1 cellular context compared by ENCODE assay signal in the genomic region with DNA sequence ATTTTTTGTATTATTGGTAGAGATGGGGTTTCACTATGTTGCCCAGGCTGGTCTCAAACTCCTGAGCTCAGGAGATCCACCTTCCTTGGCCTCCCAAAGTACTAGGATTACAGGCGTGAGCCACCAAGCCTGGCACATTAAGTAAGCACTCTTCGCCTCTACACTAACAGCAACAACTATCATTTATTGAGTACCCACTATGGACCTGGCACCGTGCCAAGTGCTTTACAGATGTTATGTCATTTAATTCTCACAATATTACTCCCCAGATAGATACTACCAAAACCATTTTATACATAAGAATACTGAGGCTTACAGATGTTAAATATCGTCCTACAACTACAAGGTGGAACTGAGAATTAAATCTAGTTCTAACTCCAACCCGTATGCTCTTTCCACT.
TF ChIP-seq lines count a peak whose summit lies in the region.

No MANE protein-coding gene starts in this region.

TF ChIP-seq in K562, 482 proteins besides CTCF, POLR2A, EP300 and RAD21 (continued from another document):
- TF ChIP-seq, protein P1, sequence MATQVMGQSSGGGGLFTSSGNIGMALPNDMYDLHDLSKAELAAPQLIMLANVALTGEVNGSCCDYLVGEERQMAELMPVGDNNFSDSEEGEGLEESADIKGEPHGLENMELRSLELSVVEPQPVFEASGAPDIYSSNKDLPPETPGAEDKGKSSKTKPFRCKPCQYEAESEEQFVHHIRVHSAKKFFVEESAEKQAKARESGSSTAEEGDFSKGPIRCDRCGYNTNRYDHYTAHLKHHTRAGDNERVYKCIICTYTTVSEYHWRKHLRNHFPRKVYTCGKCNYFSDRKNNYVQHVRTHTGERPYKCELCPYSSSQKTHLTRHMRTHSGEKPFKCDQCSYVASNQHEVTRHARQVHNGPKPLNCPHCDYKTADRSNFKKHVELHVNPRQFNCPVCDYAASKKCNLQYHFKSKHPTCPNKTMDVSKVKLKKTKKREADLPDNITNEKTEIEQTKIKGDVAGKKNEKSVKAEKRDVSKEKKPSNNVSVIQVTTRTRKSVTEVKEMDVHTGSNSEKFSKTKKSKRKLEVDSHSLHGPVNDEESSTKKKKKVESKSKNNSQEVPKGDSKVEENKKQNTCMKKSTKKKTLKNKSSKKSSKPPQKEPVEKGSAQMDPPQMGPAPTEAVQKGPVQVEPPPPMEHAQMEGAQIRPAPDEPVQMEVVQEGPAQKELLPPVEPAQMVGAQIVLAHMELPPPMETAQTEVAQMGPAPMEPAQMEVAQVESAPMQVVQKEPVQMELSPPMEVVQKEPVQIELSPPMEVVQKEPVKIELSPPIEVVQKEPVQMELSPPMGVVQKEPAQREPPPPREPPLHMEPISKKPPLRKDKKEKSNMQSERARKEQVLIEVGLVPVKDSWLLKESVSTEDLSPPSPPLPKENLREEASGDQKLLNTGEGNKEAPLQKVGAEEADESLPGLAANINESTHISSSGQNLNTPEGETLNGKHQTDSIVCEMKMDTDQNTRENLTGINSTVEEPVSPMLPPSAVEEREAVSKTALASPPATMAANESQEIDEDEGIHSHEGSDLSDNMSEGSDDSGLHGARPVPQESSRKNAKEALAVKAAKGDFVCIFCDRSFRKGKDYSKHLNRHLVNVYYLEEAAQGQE (CRISPR knock-in tag; IDR thresholded peaks at IDR 0.05; ENCODE audit: low read depth) = no peak
- TF ChIP-seq ZC3H11A (IDR thresholded peaks at IDR 0.05; ENCODE audit: low read depth, low read length) = no peak
- peak; percentile 100 for TF ChIP-seq NFIX (CRISPR knock-in tag; IDR thresholded peaks at IDR 0.05; ENCODE audit: low read depth)
- TF ChIP-seq ZNF232 (CRISPR knock-in tag; IDR thresholded peaks at IDR 0.05) = no peak
- no peak for TF ChIP-seq STAG1 (CRISPR knock-in tag; IDR thresholded peaks at IDR 0.05; ENCODE audit: borderline replicate concordance)
- no peak for TF ChIP-seq DPF2 (IDR thresholded peaks at IDR 0.05)
- peak; percentile 100 for TF ChIP-seq NFIC (IDR thresholded peaks at IDR 0.05)
- no peak for TF ChIP-seq MEIS2 (IDR thresholded peaks at IDR 0.05; ENCODE audit: partially characterized antibody)
